ENCODE assay signal across 32 cellular contexts in genomic region chr10:128485701-128486235, GRCh38.
"Had no signal": no experiment of that assay in that cellular context is flagged by ENCODE, and none has a peak within 500 bp of the region (broad histone marks: within the 10 kb centered on the region; RNA-seq: fewer than 3 reads in every experiment).

No MANE protein-coding gene starts in this region.

- H3K27me3 ChIP-seq: adrenal gland, body of pancreas, brain microvascular endothelial cell had no signal

- H3K36me3 ChIP-seq: adrenal gland, brain microvascular endothelial cell, cardiac muscle cell had no signal

- DNase-seq: activated B cell treated with CpG ODN at 0.5 μM for 24 hours; activated CD4-positive, alpha-beta memory T cell treated with anti-CD3 and anti-CD28 coated beads for 36 hours; activated CD4-positive, alpha-beta T cell treated with anti-CD3 and anti-CD28 coated beads for 4 hours; activated CD4-positive, alpha-beta T cell treated with anti-CD3 and anti-CD28 coated beads, Interleukin-2, amount 10 ng/mL, durations not matched to agents 24 days and 14 days; activated CD4-positive, alpha-beta T cell treated with anti-CD3 and anti-CD28 coated beads, Interleukin-2, amount 50 U/mL, for 1 hour; activated CD4-positive, alpha-beta T cell treated with anti-CD3 and anti-CD28 coated beads, Interleukin-2, amount 50 U/mL, for 4 hours; activated CD4-positive, CD25-positive, alpha-beta regulatory T cell treated with anti-CD3 and anti-CD28 coated beads, Interleukin-2, amount 50 U/mL, for 72 hours; activated CD8-positive, alpha-beta memory T cell treated with anti-CD3 and anti-CD28 coated beads, Interleukin-2, amount 50 U/mL, for 4 hours; activated CD8-positive, alpha-beta T cell treated with anti-CD3 and anti-CD28 coated beads for 36 hours; activated effector memory CD4-positive, alpha-beta T cell treated with anti-CD3 and anti-CD28 coated beads, Interleukin-2, amount 50 U/mL, for 16 hours; activated gamma-delta T cell treated with Interleukin-2 at 50 U/mL for 16 hours; activated naive CD4-positive, alpha-beta T cell; activated naive CD4-positive, alpha-beta T cell treated with anti-CD3 and anti-CD28 coated beads for 36 hours; activated naive CD4-positive, alpha-beta T cell treated with anti-CD3 and anti-CD28 coated beads, Interleukin-2, amount 50 U/mL, for 16 hours; activated naive CD8-positive, alpha-beta T cell treated with anti-CD3 and anti-CD28 coated beads for 36 hours; activated T-cell treated with anti-CD3 and anti-CD28 coated beads for 4 hours; activated T-cell treated with anti-CD3 and anti-CD28 coated beads, Interleukin-2, amount 50 U/mL, for 1 hour; activated T-cell treated with anti-CD3 and anti-CD28 coated beads, Interleukin-2, amount 50 U/mL, for 4 hours; activated T-cell treated with anti-CD3 and anti-CD28 coated beads, Interleukin-2, amount 50 U/mL, for 72 hours; adrenal gland; amniotic stem cell; body of pancreas; brain microvascular endothelial cell; caudate nucleus; cerebellar nuclear complex; T-helper 1 cell; T-helper 2 cell; T-helper 9 cell had no signal

- ATAC-seq: activated CD8-positive, alpha-beta T cell treated with anti-CD3 and anti-CD28 coated beads for 36 hours; activated naive CD4-positive, alpha-beta T cell treated with anti-CD3 and anti-CD28 coated beads, Interleukin-2, amount 50 U/mL, for 72 hours; activated T-cell treated with anti-CD3 and anti-CD28 coated beads, Interleukin-2, amount 50 U/mL, for 4 hours; activated T-cell treated with anti-CD3 and anti-CD28 coated beads, Interleukin-2, amount 50 U/mL, for 72 hours; activated T-helper 17 cell treated with anti-CD3 and anti-CD28 coated beads, Interleukin-2, amount 50 U/mL, for 72 hours; body of pancreas had no signal

- H3K27ac ChIP-seq: adrenal gland, body of pancreas, brain microvascular endothelial cell, cardiac muscle cell, VCaP had no signal

- H3K4me1 ChIP-seq: adrenal gland, body of pancreas had no signal

- H3K9me3 ChIP-seq: adrenal gland, body of pancreas had no signal

- H3K4me3 ChIP-seq: adrenal gland, body of pancreas, cardiac muscle cell had no signal
